In the genomic region with DNA sequence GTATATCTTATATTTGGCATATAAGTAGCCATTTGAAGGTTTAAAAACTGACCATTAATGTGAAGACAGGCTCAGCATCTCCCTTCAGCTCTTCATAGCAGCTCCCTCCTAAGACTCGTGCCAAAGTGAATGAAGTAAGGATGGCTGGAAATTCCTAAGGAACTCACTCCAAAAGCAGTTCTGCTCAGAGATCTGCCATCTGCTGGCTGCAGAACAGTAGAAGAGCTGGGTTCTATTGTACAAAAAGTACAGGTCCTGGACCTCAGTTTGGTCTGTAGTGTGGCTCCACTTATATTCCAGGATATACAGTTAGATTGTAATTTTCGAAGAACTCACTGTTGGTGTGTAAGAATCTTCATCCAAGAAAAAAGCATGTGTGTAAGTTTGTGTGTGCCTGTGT, we compare ENCODE assay signal across 11 cellular contexts.
DNase-seq lines count a peak whose midpoint lies in the region; ATAC-seq and TF ChIP-seq lines count a peak whose summit lies in the region.
"Had no signal": no experiment of that assay in that cellular context is flagged by ENCODE, and none has a peak within 500 bp of the region (broad histone marks: within the 10 kb centered on the region; RNA-seq: fewer than 3 reads in every experiment).

No MANE protein-coding gene starts in this region.

- ATAC-seq in HG03520 (IDR thresholded peaks at IDR 0.05; ENCODE audit: unreplicated experiment) (no peak), GM19351 (IDR thresholded peaks at IDR 0.05; ENCODE audit: unreplicated experiment) (no peak), HG03108 (IDR thresholded peaks at IDR 0.05; ENCODE audit: unreplicated experiment) (no peak)
- ATAC-seq: activated T-cell treated with anti-CD3 and anti-CD28 coated beads, Interleukin-2, amount 50 U/mL, for 4 hours; mucosa of descending colon had no signal

- TF ChIP-seq CTCF in BJ (IDR thresholded peaks at IDR 0.05; ENCODE audit: insufficient read depth, low read depth, low read length) (peak; percentile 74), SK-N-SH (IDR thresholded peaks at IDR 0.05) (peak; percentile 53), neural progenitor cell (IDR thresholded peaks at IDR 0.05) (peak; percentile 47)

- TF ChIP-seq EP300 in SK-N-SH (IDR thresholded peaks at IDR 0.05; ENCODE audit: borderline replicate concordance in 1 of 2, low read depth in 1 of 2, low read length in 1 of 2): no peak

- no peak overlapping the region for H3K9ac ChIP-seq in SK-N-SH
- H3K9ac ChIP-seq in neural progenitor cell: no peak overlapping the region

- H3K27me3 ChIP-seq in BJ (ENCODE audit: control insufficient read depth, insufficient read depth, low read length) (no peaks in the 10 kb centered on the region), SK-N-SH (ENCODE audit: insufficient read depth) (no peaks in the 10 kb centered on the region), neural progenitor cell (no peaks in the 10 kb centered on the region)

- peaks cover 2% of the 10 kb centered on the region for H3K27me3 Mint-ChIP-seq in neural progenitor cell (ENCODE audit: insufficient read depth, low read depth)

- no peak overlapping the region for H3K27ac ChIP-seq in SK-N-SH (ENCODE audit: low read depth in 2 of 2, low read length in 1 of 2)
- no peak overlapping the region for H3K27ac ChIP-seq in neural progenitor cell

- H3K4me3 ChIP-seq in BJ (ENCODE audit: low read depth, low read length): no peak overlapping the region
- no peak overlapping the region for H3K4me3 ChIP-seq in SK-N-SH (ENCODE audit: low read depth in 2 of 2, low read length in 1 of 2)
- H3K4me3 ChIP-seq in neural progenitor cell: no peak overlapping the region
- H3K4me3 ChIP-seq: mucosa of descending colon had no signal

- peaks cover 27% of the 10 kb centered on the region for H3K36me3 Mint-ChIP-seq in neural progenitor cell

- peaks cover 6% of the 10 kb centered on the region for H3K4me1 Mint-ChIP-seq in neural progenitor cell

- H3F3A ChIP-seq in SK-N-SH (replicated peaks; ENCODE audit: insufficient read depth) (no peaks in the 10 kb centered on the region), neural progenitor cell (ENCODE audit: low read depth) (no peaks in the 10 kb centered on the region)

- no peaks in the 10 kb centered on the region for H3K9me2 ChIP-seq in SK-N-SH

- no peak overlapping the region for H3K4me2 ChIP-seq in SK-N-SH
- no peak overlapping the region for H3K4me2 ChIP-seq in neural progenitor cell

- H2AFZ ChIP-seq in SK-N-SH (ENCODE audit: low read depth) (no peak overlapping the region), neural progenitor cell (replicated peaks) (no peak overlapping the region)

- no peaks in the 10 kb centered on the region for H4K20me1 ChIP-seq in SK-N-SH (ENCODE audit: insufficient read depth)
- no peaks in the 10 kb centered on the region for H4K20me1 ChIP-seq in neural progenitor cell (ENCODE audit: low read depth)

- H3K79me2 ChIP-seq in SK-N-SH (ENCODE audit: insufficient read depth): no peaks in the 10 kb centered on the region
- no peaks in the 10 kb centered on the region for H3K79me2 ChIP-seq in neural progenitor cell (ENCODE audit: low read depth)

- WGBS in SK-N-SH (ENCODE audit: low lambda C conversion rate): 86% methylated on average over 2 of the region's 2 CpGs

- H3K4me1 ChIP-seq in SK-N-SH (ENCODE audit: control insufficient read depth in 1 of 2, insufficient read depth in 2 of 2, low read depth in 1 of 2, low read length in 1 of 2): no peaks in the 10 kb centered on the region; a peak in 1 of 4 replicates
- peaks cover 5% of the 10 kb centered on the region for H3K4me1 ChIP-seq in neural progenitor cell

- H3K9me3 Mint-ChIP-seq in neural progenitor cell: no peaks in the 10 kb centered on the region
- H3K9me3 Mint-ChIP-seq: activated T-cell treated with anti-CD3 and anti-CD28 coated beads, Interleukin-2, amount 50 U/mL, for 4 hours; T-helper 1 cell treated with Interleukin-12 subunit alpha and Interleukin-12 subunit beta and Interleukin-4 antibody, amounts not matched to agents 30 μg/mL and 1 μg/mL, for 36 hours had no signal

- H3K9me3 ChIP-seq in SK-N-SH: no peaks in the 10 kb centered on the region
- no peaks in the 10 kb centered on the region for H3K9me3 ChIP-seq in neural progenitor cell (ENCODE audit: low read depth)
- H3K9me3 ChIP-seq: mucosa of descending colon had no signal

- no peak overlapping the region for H3K27ac Mint-ChIP-seq in neural progenitor cell
- H3K27ac Mint-ChIP-seq: T-helper 1 cell treated with Interleukin-12 subunit alpha and Interleukin-12 subunit beta and Interleukin-4 antibody, amounts not matched to agents 30 μg/mL and 1 μg/mL, for 36 hours had no signal

- CTCF ChIA-PET in BJ (lab: Yijun Ruan, JAX): interaction anchor here (0.6 to 3.9 kb wide), 14 partner anchors 8 to 271 kb away, joined by 3 to 25 read pairs (median 3); a partner anchor contains a TSS
- CTCF ChIA-PET in SK-N-SH (lab: Yijun Ruan, JAX): interaction anchor here (0.7 kb wide), 1 partner anchor 320 kb away, joined by 3 read pairs; no protein-coding TSS in a partner anchor

- POLR2A ChIA-PET in BJ (lab: Charles Lee): interaction anchor here (0.6 kb wide), 1 partner anchor 268 kb away, joined by 4 read pairs; no protein-coding TSS in a partner anchor
- POLR2A ChIA-PET in SK-N-SH (lab: Yijun Ruan, JAX): no interaction called here

- no peak overlapping the region for H3K4me3 Mint-ChIP-seq in neural progenitor cell
- H3K4me3 Mint-ChIP-seq: activated T-cell treated with anti-CD3 and anti-CD28 coated beads, Interleukin-2, amount 50 U/mL, for 4 hours; T-helper 1 cell treated with Interleukin-12 subunit alpha and Interleukin-12 subunit beta and Interleukin-4 antibody, amounts not matched to agents 30 μg/mL and 1 μg/mL, for 36 hours had no signal

- no peak for TF ChIP-seq RAD21 in SK-N-SH (IDR thresholded peaks at IDR 0.05; ENCODE audit: low read length)

- no peaks in the 10 kb centered on the region; the same call in 1 of the 2 replicates for H3K36me3 ChIP-seq in BJ (ENCODE audit: control insufficient read depth, insufficient read depth, low read length)
- peaks cover 0 to 17% of the 10 kb centered on the region in 2 experiments for H3K36me3 ChIP-seq in SK-N-SH (replicated peaks in 1 of 2; ENCODE audit: control insufficient read depth in 1 of 2, insufficient read depth in 2 of 2, low read length in 1 of 2)
- H3K36me3 ChIP-seq in neural progenitor cell: no peaks in the 10 kb centered on the region

- DNase-seq in BJ (ENCODE audit: low read depth) (peak; percentile 7), SK-N-SH (no peak), fibroblast of peridontal ligament (ENCODE audit: extremely low read depth) (peak; percentile 91), neural progenitor cell (ENCODE audit: low spot score) (peak; percentile 38), NCI-H748 treated with DMSO at 0.1 percent for 48 hours (lab: John Stamatoyannopoulos, UW) (no peak)
- DNase-seq: activated T-cell treated with anti-CD3 and anti-CD28 coated beads, Interleukin-2, amount 50 U/mL, for 4 hours; mucosa of descending colon had no signal

TF ChIP-seq in SK-N-SH, 30 proteins besides CTCF, POLR2A, EP300 and RAD21:
- TF ChIP-seq MXI1 (IDR thresholded peaks at IDR 0.05; ENCODE audit: low read depth, low read length): no peak
- peak; percentile 36 for TF ChIP-seq SMC3 (IDR thresholded peaks at IDR 0.05; ENCODE audit: low read depth, low read length)
- no peak for TF ChIP-seq MEF2A (IDR thresholded peaks at IDR 0.05; ENCODE audit: borderline replicate concordance, low read depth)
TF ChIP-seq in SK-N-SH: peak in this region for 1.

Comparison
In these comparisons a context has a peak if more than half of its experiments do, and no peak if none do; other contexts are left out.
1. DNase-seq: peak in BJ (single experiment), fibroblast of peridontal ligament (single experiment) and neural progenitor cell (single experiment); none in SK-N-SH (single experiment) and NCI-H748 treated with DMSO at 0.1 percent for 48 hours (single experiment).
2. Peak in every context shown above with its lines, with median percentiles within 50 percentile points of each other: CTCF ChIP-seq.